24 cellular contexts compared by ENCODE assay signal in genomic region chr1:211557894-211558625, GRCh38. TPM values are rescaled to one million over a fixed set of nuclear protein-coding genes. Genes with fewer than 3 reads are reported as not detected.
A peak's percentile ranks its signal among the peaks of the same experiment; 100 is the strongest.
DNase-seq lines count a peak whose midpoint lies in the region; ATAC-seq and TF ChIP-seq lines count a peak whose summit lies in the region.
"Had no signal": no experiment of that assay in that cellular context is flagged by ENCODE, and none has a peak within 500 bp of the region (broad histone marks: within the 10 kb centered on the region; RNA-seq: fewer than 3 reads in every experiment).

No MANE protein-coding gene starts in this region.

- H4K91ac ChIP-seq in IMR-90 (ENCODE audit: insufficient read depth, low read depth, low read length) = no peak overlapping the region

- H3K4me1 Mint-ChIP-seq in CD4-positive, alpha-beta memory T cell = no peaks in the 10 kb centered on the region

- no peak overlapping the region for H2BK15ac ChIP-seq in IMR-90 (ENCODE audit: low read depth, low read length)

- no TSS peak for BruUV-seq in IMR-90 (replicated peaks; lab: Mats Ljungman, UMichigan)

- no peak overlapping the region for H2AK9ac ChIP-seq in IMR-90 (replicated peaks; ENCODE audit: low read depth, low read length, poor library complexity)

- H3K4me1 ChIP-seq in IMR-90 (ENCODE audit: control insufficient read depth, insufficient read depth, low read length) = no peaks in the 10 kb centered on the region
- H3K4me1 ChIP-seq in esophagus muscularis mucosa = no peaks in the 10 kb centered on the region
- H3K4me1 ChIP-seq in CD4-positive, alpha-beta memory T cell (ENCODE audit: insufficient read depth, low read length) = no peaks in the 10 kb centered on the region
- H3K4me1 ChIP-seq: BE2C, Peyer's patch, SJSA1 had no signal

- H3K9me1 ChIP-seq in IMR-90 (ENCODE audit: insufficient read depth, low read length) = no peaks in the 10 kb centered on the region

- no peak overlapping the region for H2AK5ac ChIP-seq in IMR-90 (ENCODE audit: low read depth, low read length)

- no peak overlapping the region for H2BK20ac ChIP-seq in IMR-90 (ENCODE audit: low read depth, low read length)

- no peak overlapping the region for H3K4me3 Mint-ChIP-seq in CD4-positive, alpha-beta memory T cell

- no peak overlapping the region for H3K23ac ChIP-seq in IMR-90 (ENCODE audit: low read depth, low read length)

- DNase-seq in A172 (ENCODE audit: low spot score) (peak; percentile 25), IMR-90 (no peak), RPMI7951 (ENCODE audit: low read depth) (peak; percentile 35), esophagus muscularis mucosa (ENCODE audit: extremely low spot score) (peak; percentile 57), NCI-H748 (lab: John Stamatoyannopoulos, UW; ENCODE audit: unreplicated experiment) (no peak), MG63 (no peak)
- DNase-seq in CD4-positive, alpha-beta memory T cell = no peak
- DNase-seq: BE2C, COR-L47, DMS 273 treated with DMSO at 0.1 percent for 48 hours, DND-41, GOT3, NCI-H1105, NCI-H146, NCI-H2029, NCI-H226, NCI-H510A treated with DMSO at 0.1 percent for 48 hours, NCI-H82 had no signal

- H3K27me3 ChIP-seq in IMR-90 (ENCODE audit: control insufficient read depth, insufficient read depth, low read length) (no peaks in the 10 kb centered on the region), esophagus muscularis mucosa (peaks cover 0 to 3% (median 0%) of the 10 kb centered on the region in 4 donors), MG63 (no peaks in the 10 kb centered on the region)
- no peaks in the 10 kb centered on the region for H3K27me3 ChIP-seq in CD4-positive, alpha-beta memory T cell (ENCODE audit: insufficient read depth, low read length)
- H3K27me3 ChIP-seq: BE2C, Peyer's patch, SJSA1 had no signal

- no peak overlapping the region for H3K4ac ChIP-seq in IMR-90 (ENCODE audit: low read depth, low read length)

- TF ChIP-seq CTCF in IMR-90 (conservative IDR thresholded peaks at IDR 0.05; ENCODE audit: low read depth, low read length) (no peak), esophagus muscularis mucosa (IDR thresholded peaks at IDR 0.05) (no peak)

- ATAC-seq in IMR-90 (ENCODE audit: low read depth) (no peak), GM21717 (IDR thresholded peaks at IDR 0.05; ENCODE audit: unreplicated experiment) (no peak)
- ATAC-seq: GM12878, HCT116, Right ventricle myocardium inferior had no signal

- H3K14ac ChIP-seq in IMR-90 (replicated peaks; ENCODE audit: low read depth, low read length) = no peak overlapping the region

- H3K9me3 Mint-ChIP-seq in CD4-positive, alpha-beta memory T cell = no peaks in the 10 kb centered on the region

- TF ChIP-seq POLR2A in IMR-90 (IDR thresholded peaks at IDR 0.05; ENCODE audit: low read depth, low read length) = no peak
- no peak for TF ChIP-seq POLR2A in esophagus muscularis mucosa (IDR thresholded peaks at IDR 0.05; ENCODE audit: low read depth)

- CTCF ChIA-PET in IMR-90 (lab: Yijun Ruan, JAX) = no interaction called here
- CTCF ChIA-PET in CD4-positive, alpha-beta memory T cell (lab: Charles Lee; ENCODE audit: partially characterized antibody) = interaction anchor here (0.8 kb wide), 1 partner anchor 27 kb away, joined by 3 read pairs; no protein-coding TSS in a partner anchor

- in situ Hi-C loops in IMR-90 (cut with MboI; ENCODE audit: low sequenced_read_pairs) = no loop called here

- no peak overlapping the region for H3K4me3 ChIP-seq in IMR-90 (ENCODE audit: insufficient read depth, low read depth, low read length)
- H3K4me3 ChIP-seq in esophagus muscularis mucosa = no peak overlapping the region
- H3K4me3 ChIP-seq in CD4-positive, alpha-beta memory T cell (ENCODE audit: low read length in 2 of 2) = no peak overlapping the region
- H3K4me3 ChIP-seq in MG63 = no peak overlapping the region
- H3K4me3 ChIP-seq: GM12878, Peyer's patch, SJSA1 had no signal

- no peak overlapping the region for H2BK120ac ChIP-seq in IMR-90 (ENCODE audit: low read depth, low read length)

- dilution Hi-C loops in IMR-90 (cut with HindIII; ENCODE audit: low sequenced_read_pairs, unreplicated experiment) = no loop called here

- H3K18ac ChIP-seq in IMR-90 (ENCODE audit: low read depth, low read length) = no peak overlapping the region

- H3K27ac Mint-ChIP-seq in CD4-positive, alpha-beta memory T cell = no peak overlapping the region

- no peaks in the 10 kb centered on the region for H3K79me1 ChIP-seq in IMR-90 (ENCODE audit: low read depth in 1 of 2, low read length in 2 of 2)

- no peak for TF ChIP-seq EP300 in esophagus muscularis mucosa (IDR thresholded peaks at IDR 0.05)

- no peak overlapping the region for H3K56ac ChIP-seq in IMR-90 (ENCODE audit: extremely low read depth, insufficient read depth, low read length)

- POLR2A ChIA-PET in IMR-90 (lab: Charles Lee; ENCODE audit: unreplicated experiment) = no interaction called here
- POLR2A ChIA-PET in CD4-positive, alpha-beta memory T cell (lab: Charles Lee; ENCODE audit: partially characterized antibody) = no interaction called here

- no peaks in the 10 kb centered on the region for H3K36me3 Mint-ChIP-seq in CD4-positive, alpha-beta memory T cell

- H2AFZ ChIP-seq in IMR-90 (replicated peaks; ENCODE audit: low read length, poor library complexity) = no peak overlapping the region

- no peak overlapping the region for H4K8ac ChIP-seq in IMR-90 (ENCODE audit: low read depth in 2 of 2, low read length in 2 of 2)

- no peak overlapping the region for H2BK5ac ChIP-seq in IMR-90 (ENCODE audit: low read depth, low read length, poor library complexity, severe bottlenecking)

- H3K27me3 Mint-ChIP-seq in CD4-positive, alpha-beta memory T cell = peaks cover 0 to 3% of the 10 kb centered on the region in 2 donors

- H3K36me3 ChIP-seq in IMR-90 (ENCODE audit: control insufficient read depth, insufficient read depth, low read length) (no peaks in the 10 kb centered on the region), esophagus muscularis mucosa (no peaks in the 10 kb centered on the region), MG63 (no peaks in the 10 kb centered on the region)
- no peaks in the 10 kb centered on the region for H3K36me3 ChIP-seq in CD4-positive, alpha-beta memory T cell (ENCODE audit: insufficient read depth, low read length)
- H3K36me3 ChIP-seq: BE2C, Peyer's patch, SJSA1 had no signal

- no peak overlapping the region for H4K5ac ChIP-seq in IMR-90 (ENCODE audit: low read depth, low read length)

- intact Hi-C loops in IMR-90 (cut with micrococcal nuclease) (no loop called here), esophagus muscularis mucosa (cut with DNase I) (no loop called here)
- intact Hi-C loops in CD4-positive, alpha-beta memory T cell (cut with micrococcal nuclease) = no loop called here

- no peak for TF ChIP-seq RAD21 in IMR-90 (IDR thresholded peaks at IDR 0.05; ENCODE audit: low read length)

- H3K4me2 ChIP-seq in IMR-90 (ENCODE audit: low read depth, low read length) = no peak overlapping the region

- no peaks in the 10 kb centered on the region for H4K20me1 ChIP-seq in IMR-90 (ENCODE audit: insufficient read depth, low read length)

- H3K27ac ChIP-seq in IMR-90 (ENCODE audit: insufficient read depth, low read length) = no peak overlapping the region
- H3K27ac ChIP-seq in esophagus muscularis mucosa (replicated peaks in 1 of 4) = no peak overlapping the region
- H3K27ac ChIP-seq in CD4-positive, alpha-beta memory T cell (ENCODE audit: low read depth, low read length) = no peak overlapping the region
- H3K27ac ChIP-seq: Peyer's patch, SJSA1 had no signal

- 73% methylated on average over 2 of the region's 8 CpGs; no CpG with 5 or more reads in 1 of the 2 experiments for WGBS in IMR-90 (ENCODE audit: extremely low coverage in 2 of 2, insufficient read length in 1 of 2), 2 experiments
- 87% methylated on average over 8 of the region's 8 CpGs for WGBS in esophagus muscularis mucosa

- no peak overlapping the region for H3K9ac ChIP-seq in IMR-90 (ENCODE audit: low read depth, low read length)

- H3K9me3 ChIP-seq in IMR-90 (ENCODE audit: control insufficient read depth, insufficient read depth, low read length) (no peaks in the 10 kb centered on the region), esophagus muscularis mucosa (no peaks in the 10 kb centered on the region), MG63 (no peaks in the 10 kb centered on the region)
- H3K9me3 ChIP-seq in CD4-positive, alpha-beta memory T cell (ENCODE audit: control insufficient read depth in 1 of 2, low read length in 2 of 2) = no peaks in the 10 kb centered on the region
- H3K9me3 ChIP-seq: BE2C, Peyer's patch, SJSA1 had no signal

TF ChIP-seq in IMR-90, 13 proteins besides CTCF, POLR2A, EP300 and RAD21:
- TF ChIP-seq CHD1 (IDR thresholded peaks at IDR 0.05; ENCODE audit: low read depth, low read length) (no peak), ELK1 (IDR thresholded peaks at IDR 0.05; ENCODE audit: borderline replicate concordance, low read depth, low read length) (no peak), MXI1 (IDR thresholded peaks at IDR 0.05; ENCODE audit: borderline replicate concordance, low read depth, low read length) (no peak), MAFK (IDR thresholded peaks at IDR 0.05; ENCODE audit: low read depth, low read length) (no peak), RFX5 (IDR thresholded peaks at IDR 0.05; ENCODE audit: low read depth, low read length) (peak; percentile 25; the same call in 1 of the 2 replicates), MAZ (IDR thresholded peaks at IDR 0.05; ENCODE audit: borderline replicate concordance, low read depth, low read length) (no peak), FOS (IDR thresholded peaks at IDR 0.05; ENCODE audit: low read depth, low read length) (no peak)

RNA-seq across cellular contexts. Expression of gene SLC30A1, which starts 20.9 kb away (rescaled TPM):
- 16.4 and 19.0 TPM in 2 replicates for total RNA-seq in A172 (2014; rRNA removed; shearing (Covaris generic))
- total RNA-seq in IMR-90 (2012; rRNA removed) = 8.4 and 17.8 TPM in 2 replicates
- polyA plus RNA-seq in IMR-90 (2012; rRNA removed) = 4.2 and 5.4 TPM in 2 replicates
- 3.2 and 4.6 TPM in 2 replicates for polyA plus RNA-seq in IMR-90 (2012; cell fraction: cytosol; rRNA removed)
- 3.9 and 4.3 TPM in 2 replicates for polyA plus RNA-seq in IMR-90 (2012; cell fraction: nucleus; rRNA removed; ENCODE audit: low replicate concordance)
- total RNA-seq in RPMI7951 (2014; rRNA removed; shearing (Covaris generic)) = 10.1 and 12.0 TPM in 2 replicates
- 10 to 100 TPM in 3 of 4 donors, 1 to 10 TPM in 1; 7.5 to 10.6 (median 10.2) TPM for total RNA-seq in esophagus muscularis mucosa
- 10 to 100 TPM; 10.1 to 10.6 TPM for total RNA-seq in CD4-positive, alpha-beta memory T cell
- 1 to 10 TPM; 2.5 to 2.6 TPM for polyA plus RNA-seq in CD4-positive, alpha-beta memory T cell
- total RNA-seq in MG63 (2014; rRNA removed; shearing (Covaris generic); ENCODE audit: low replicate concordance) = 45.2 and 54.0 TPM in 2 replicates

Comparison
In these comparisons a context has a peak if more than half of its experiments do, and no peak if none do; other contexts are left out.
1. DNase-seq: peak in A172 (single experiment), RPMI7951 (single experiment) and esophagus muscularis mucosa (single experiment); none in IMR-90 (single experiment), NCI-H748 (single experiment), CD4-positive, alpha-beta memory T cell (0 of 5) and MG63 (single experiment).